In genomic region chr9:131583342-131583645, GRCh38 we compare ENCODE assay signal across 23 cellular contexts. TPM values are rescaled to one million over a fixed set of nuclear protein-coding genes. Genes with fewer than 3 reads are reported as not detected.
DNase-seq lines count a peak whose midpoint lies in the region; ATAC-seq, FAIRE-seq and TF ChIP-seq lines count a peak whose summit lies in the region.
"Had no signal": no experiment of that assay in that cellular context is flagged by ENCODE, and none has a peak within 500 bp of the region (broad histone marks: within the 10 kb centered on the region; RNA-seq: fewer than 3 reads in every experiment).

No MANE protein-coding gene starts in this region.

- H3K4me1 ChIP-seq in Caco-2 = no peaks in the 10 kb centered on the region
- H3K4me1 ChIP-seq in H1 (replicated peaks in 1 of 4; ENCODE audit: control insufficient read depth in 3 of 4, insufficient read depth in 4 of 4, low read length in 3 of 4) = no peaks in the 10 kb centered on the region
- H3K4me1 ChIP-seq in osteoblast (ENCODE audit: insufficient read depth, low read length) = no peaks in the 10 kb centered on the region
- peaks cover 0 to 4% of the 10 kb centered on the region in 2 experiments; a peak in 1 of 4 replicates for H3K4me1 ChIP-seq in SK-N-SH (ENCODE audit: control insufficient read depth in 1 of 2, insufficient read depth in 2 of 2, low read depth in 1 of 2, low read length in 1 of 2)
- H3K4me1 ChIP-seq: A549 had no signal

- H3F3A ChIP-seq in SK-N-SH (replicated peaks; ENCODE audit: insufficient read depth) = no peaks in the 10 kb centered on the region

- no peak overlapping the region for H2BK5ac ChIP-seq in H1 (ENCODE audit: low read depth, low read length)

- no peak overlapping the region for H3K27ac ChIP-seq in H1 (ENCODE audit: low read depth, low read length)
- no peak overlapping the region for H3K27ac ChIP-seq in osteoblast (ENCODE audit: low read depth, low read length)
- no peak overlapping the region for H3K27ac ChIP-seq in SK-N-SH (ENCODE audit: low read depth in 2 of 2, low read length in 1 of 2)
- H3K27ac ChIP-seq in caudate nucleus (ENCODE audit: low read depth, low read length) = no peak overlapping the region
- H3K27ac ChIP-seq: A549 had no signal

- TF ChIP-seq EP300 in H1 (IDR thresholded peaks at IDR 0.05; ENCODE audit: borderline replicate concordance in 1 of 2, low read depth in 2 of 2, low read length in 2 of 2) (no peak), SK-N-SH (IDR thresholded peaks at IDR 0.05; ENCODE audit: borderline replicate concordance in 1 of 2, low read depth in 1 of 2, low read length in 1 of 2) (no peak)

- H3K79me1 ChIP-seq in H1 (ENCODE audit: low read depth, low read length) = no peaks in the 10 kb centered on the region

- H3K36me3 ChIP-seq in Caco-2 (ENCODE audit: control insufficient read depth, insufficient read depth, low read length) = peaks cover 7% of the 10 kb centered on the region
- peaks cover 2 to 10% (median 4%) of the 10 kb centered on the region in 4 experiments; a peak in 6 of 8 replicates for H3K36me3 ChIP-seq in H1 (ENCODE audit: control insufficient read depth in 2 of 4, insufficient read depth in 4 of 4, low read length in 3 of 4)
- peaks cover 26% of the 10 kb centered on the region for H3K36me3 ChIP-seq in osteoblast (ENCODE audit: insufficient read depth, low read length)
- peaks cover 5 to 43% of the 10 kb centered on the region in 2 experiments for H3K36me3 ChIP-seq in SK-N-SH (replicated peaks in 1 of 2; ENCODE audit: control insufficient read depth in 1 of 2, insufficient read depth in 2 of 2, low read length in 1 of 2)

- no TSS peak for BruUV-seq in Caco-2 (replicated peaks; lab: Mats Ljungman, UMichigan)

- H3K9me3 ChIP-seq in Caco-2 (no peaks in the 10 kb centered on the region), H1 (ENCODE audit: insufficient read depth in 2 of 2, low read depth in 1 of 2, low read length in 1 of 2) (no peaks in the 10 kb centered on the region), osteoblast (ENCODE audit: low read depth, low read length) (no peaks in the 10 kb centered on the region), SK-N-SH (no peaks in the 10 kb centered on the region)
- H3K9me3 ChIP-seq: A549 had no signal

- no peak for FAIRE-seq in H1 (lab: Jason Lieb, UNC)
- FAIRE-seq: A549, HTR-8/SVneo, K562 had no signal

- no peak overlapping the region for H3K9ac ChIP-seq in H1 (replicated peaks in 1 of 4; ENCODE audit: extremely low read depth in 1 of 4, low read depth in 3 of 4, low read length in 3 of 4)
- no peak overlapping the region for H3K9ac ChIP-seq in SK-N-SH

- peak overlapping the region; percentile 56 for H3K27ac Mint-ChIP-seq in activated CD8-positive, alpha-beta memory T cell treated with anti-CD3 and anti-CD28 coated beads, Interleukin-2, amount 10 ng/mL, durations not matched to agents 7 days and 5 days
- H3K27ac Mint-ChIP-seq in Caco-2 (ENCODE audit: unreplicated experiment) = peak overlapping the region; percentile 49
- H3K27ac Mint-ChIP-seq: HFFc6 had no signal

- H3K23me2 ChIP-seq in H1 (ENCODE audit: low read depth, low read length) = no peaks in the 10 kb centered on the region

- no peaks in the 10 kb centered on the region for H3K27me3 Mint-ChIP-seq in activated CD8-positive, alpha-beta memory T cell treated with anti-CD3 and anti-CD28 coated beads, Interleukin-2, amount 10 ng/mL, durations not matched to agents 7 days and 5 days
- no peaks in the 10 kb centered on the region for H3K27me3 Mint-ChIP-seq in Caco-2 (ENCODE audit: insufficient read depth, unreplicated experiment)

- H3K23ac ChIP-seq in H1 (ENCODE audit: insufficient read length) = no peak overlapping the region

- no peak overlapping the region for H2BK12ac ChIP-seq in H1 (ENCODE audit: low read depth, low read length)

- no peak overlapping the region for H2BK20ac ChIP-seq in H1 (ENCODE audit: low read length)

- H4K91ac ChIP-seq in H1 (replicated peaks; ENCODE audit: insufficient read length, low read length) = no peak overlapping the region

- H2AK5ac ChIP-seq in H1 (ENCODE audit: low read depth, low read length) = no peak overlapping the region

- H3K4me3 Mint-ChIP-seq in activated CD8-positive, alpha-beta memory T cell treated with anti-CD3 and anti-CD28 coated beads, Interleukin-2, amount 10 ng/mL, durations not matched to agents 7 days and 5 days = no peak overlapping the region
- H3K4me3 Mint-ChIP-seq in Caco-2 (ENCODE audit: unreplicated experiment) = no peak overlapping the region
- H3K4me3 Mint-ChIP-seq: CD14-positive monocyte, HFFc6 had no signal

- no peak for TF ChIP-seq CTCF in Caco-2 (IDR thresholded peaks at IDR 0.05; ENCODE audit: insufficient read depth in 1 of 2, low read depth in 1 of 2, low read length in 1 of 2, severe bottlenecking in 1 of 2, unreplicated experiment in 1 of 2)
- TF ChIP-seq CTCF in H1 (IDR thresholded peaks at IDR 0.05; ENCODE audit: control extremely low read depth in 1 of 3, insufficient read depth in 1 of 3, low read depth in 1 of 3, low read length in 3 of 3) = no peak
- no peak for TF ChIP-seq CTCF in osteoblast (IDR thresholded peaks at IDR 0.05; ENCODE audit: extremely low read depth, low read depth, low read length)
- TF ChIP-seq CTCF in SK-N-SH (IDR thresholded peaks at IDR 0.05) = no peak

- H2BK120ac ChIP-seq in H1 (replicated peaks; ENCODE audit: low read depth, low read length) = no peak overlapping the region

- ATAC-seq in activated CD8-positive, alpha-beta memory T cell treated with anti-CD3 and anti-CD28 coated beads, Interleukin-2, amount 10 ng/mL, durations not matched to agents 7 days and 5 days = no peak
- ATAC-seq: K562 had no signal

- peaks cover 0 to 3% of the 10 kb centered on the region in 2 experiments for H4K20me1 ChIP-seq in H1 (replicated peaks in 1 of 2; ENCODE audit: control insufficient read depth in 1 of 2, insufficient read depth in 2 of 2, low read length in 2 of 2)
- no peaks in the 10 kb centered on the region for H4K20me1 ChIP-seq in osteoblast (ENCODE audit: insufficient read depth, low read length)
- no peaks in the 10 kb centered on the region for H4K20me1 ChIP-seq in SK-N-SH (ENCODE audit: insufficient read depth)

- H3K27me3 ChIP-seq in Caco-2 (replicated peaks; ENCODE audit: control insufficient read depth, insufficient read depth, low read length) (no peaks in the 10 kb centered on the region), H1 (replicated peaks in 1 of 4; ENCODE audit: control insufficient read depth in 3 of 4, extremely low read depth in 1 of 4, insufficient read depth in 3 of 4, low read length in 3 of 4) (no peaks in the 10 kb centered on the region), osteoblast (ENCODE audit: insufficient read depth, low read length) (no peaks in the 10 kb centered on the region), SK-N-SH (ENCODE audit: insufficient read depth) (no peaks in the 10 kb centered on the region)

- H3K4me2 ChIP-seq in H1 (ENCODE audit: insufficient read depth in 1 of 2, low read depth in 2 of 2, low read length in 2 of 2) = no peak overlapping the region
- H3K4me2 ChIP-seq in osteoblast (ENCODE audit: insufficient read depth, low read length) = no peak overlapping the region
- H3K4me2 ChIP-seq in SK-N-SH = no peak overlapping the region
- H3K4me2 ChIP-seq: A549 had no signal

- no peak overlapping the region for H3K18ac ChIP-seq in H1 (ENCODE audit: extremely low read depth, low read length)

- 0 out of 2 replicates have a peak overlapping the region, but pooled peaks have one; percentile 46 for H4K8ac ChIP-seq in H1 (ENCODE audit: extremely low read depth, insufficient read depth, low read length)

- H3K4ac ChIP-seq in H1 (replicated peaks; ENCODE audit: insufficient read length, low read depth, low read length) = no peak overlapping the region

- no peaks in the 10 kb centered on the region for H3K79me2 ChIP-seq in H1 (ENCODE audit: control insufficient read depth in 1 of 2, insufficient read depth in 2 of 2, low read length in 2 of 2)
- H3K79me2 ChIP-seq in osteoblast (ENCODE audit: insufficient read depth, low read length) = no peaks in the 10 kb centered on the region
- no peaks in the 10 kb centered on the region for H3K79me2 ChIP-seq in SK-N-SH (ENCODE audit: insufficient read depth)

- TF ChIP-seq RAD21 in H1 (IDR thresholded peaks at IDR 0.05 in 1 of 2, conservative IDR thresholded peaks at IDR 0.05 in 1 of 2; ENCODE audit: low read depth in 2 of 2, low read length in 2 of 2) (no peak), SK-N-SH (IDR thresholded peaks at IDR 0.05; ENCODE audit: low read length) (no peak)

- no peak overlapping the region for H2AFZ ChIP-seq in H1 (ENCODE audit: low read length)
- no peak overlapping the region for H2AFZ ChIP-seq in osteoblast (ENCODE audit: low read length)
- no peak overlapping the region for H2AFZ ChIP-seq in SK-N-SH (ENCODE audit: low read depth)

- intact Hi-C loops in Caco-2 (cut with micrococcal nuclease; ENCODE audit: unreplicated experiment) = no loop called here

- no peaks in the 10 kb centered on the region for H3K9me2 ChIP-seq in SK-N-SH

- no peak overlapping the region for H2BK15ac ChIP-seq in H1 (ENCODE audit: low read length)

- H3K56ac ChIP-seq in H1 (replicated peaks; ENCODE audit: insufficient read length, low read depth, low read length) = no peak overlapping the region

- no peak for TF ChIP-seq POLR2A in H1 (IDR thresholded peaks at IDR 0.05; ENCODE audit: control extremely low read depth in 1 of 2, low read depth in 2 of 2, low read length in 2 of 2)

- H3K4me1 Mint-ChIP-seq in activated CD8-positive, alpha-beta memory T cell treated with anti-CD3 and anti-CD28 coated beads, Interleukin-2, amount 10 ng/mL, durations not matched to agents 7 days and 5 days = peaks cover 54% of the 10 kb centered on the region
- H3K4me1 Mint-ChIP-seq in Caco-2 (ENCODE audit: low read depth, unreplicated experiment) = no peaks in the 10 kb centered on the region

- H3K4me3 ChIP-seq in Caco-2 (ENCODE audit: low read depth, low read length) (no peak overlapping the region), H1 (ENCODE audit: extremely low read depth in 1 of 4, insufficient read depth in 2 of 4, low read depth in 3 of 4, low read length in 4 of 4) (no peak overlapping the region), osteoblast (ENCODE audit: insufficient read depth, low read length) (no peak overlapping the region), SK-N-SH (ENCODE audit: low read depth in 2 of 2, low read length in 1 of 2) (no peak overlapping the region)
- H3K4me3 ChIP-seq: A549, K562 had no signal

- CTCF ChIA-PET in activated CD8-positive, alpha-beta memory T cell treated with anti-CD3 and anti-CD28 coated beads, Interleukin-2, amount 10 ng/mL, durations not matched to agents 7 days and 5 days (lab: Charles Lee) = no interaction called here
- CTCF ChIA-PET in Caco-2 (lab: Charles Lee) (no interaction called here), H1 (lab: Charles Lee; ENCODE audit: partially characterized antibody) (no interaction called here), SK-N-SH (lab: Yijun Ruan, JAX) (no interaction called here)

- 97% methylated on average over 5 of the region's 5 CpGs; no CpG with 5 or more reads in 1 of the 2 experiments for WGBS in H1 (ENCODE audit: extremely low coverage in 1 of 2, insufficient coverage in 1 of 2, insufficient read length in 1 of 2, insufficient replicate concordance in 2 of 2, low coverage in 1 of 2, low lambda C conversion rate in 2 of 2, missing lambda C conversion rate in 1 of 2), 2 experiments
- 40% methylated on average over 1 of the region's 5 CpGs for WGBS in SK-N-SH (ENCODE audit: low lambda C conversion rate)

- H3K36me3 Mint-ChIP-seq in activated CD8-positive, alpha-beta memory T cell treated with anti-CD3 and anti-CD28 coated beads, Interleukin-2, amount 10 ng/mL, durations not matched to agents 7 days and 5 days = peaks cover 50% of the 10 kb centered on the region
- peaks cover 69% of the 10 kb centered on the region for H3K36me3 Mint-ChIP-seq in Caco-2 (ENCODE audit: insufficient read depth, unreplicated experiment)

- POLR2A ChIA-PET in Caco-2 (lab: Charles Lee) = no interaction called here
- POLR2A ChIA-PET in H1 (lab: Charles Lee; ENCODE audit: partially characterized antibody) = no interaction called here
- POLR2A ChIA-PET in SK-N-SH (lab: Yijun Ruan, JAX) = no interaction called here

- DNase-seq in activated CD8-positive, alpha-beta memory T cell treated with anti-CD3 and anti-CD28 coated beads, Interleukin-2, amount 10 ng/mL, durations not matched to agents 7 days and 5 days = no peak
- DNase-seq in activated CD8-positive, alpha-beta memory T cell treated with anti-CD3 and anti-CD28 coated beads, Interleukin-2, amount 50 U/mL, for 48 hours = no peak
- DNase-seq in Caco-2 (no peak), H1 (ENCODE audit: low read depth in 1 of 2, low spot score in 2 of 2) (no peak), osteoblast (ENCODE audit: insufficient read length, low spot score, missing footprints) (peak; percentile 17), NCI-H128 (lab: John Stamatoyannopoulos, UW; ENCODE audit: unreplicated experiment) (no peak), SK-N-SH (no peak), caudate nucleus (lab: John Stamatoyannopoulos, UW) (no peak)
- DNase-seq: GF-D8; GOT3; HFFc6; NCI-H1048; NCI-H1694; NCI-H2107; NCI-H226; NCI-H526 treated with DMSO at 0.1 percent for 48 hours; NK-92 treated with Interleukin-12 subunit alpha and Interleukin-12 subunit beta, amount 100 ng/mL, for 24 hours; OCI-M1; RPMI8226 had no signal

- no peak overlapping the region for H3K14ac ChIP-seq in H1 (ENCODE audit: insufficient read length)

- no peak overlapping the region for H4K5ac ChIP-seq in H1 (ENCODE audit: insufficient read length, low read depth, low read length)

- H3K9me3 Mint-ChIP-seq in activated CD8-positive, alpha-beta memory T cell treated with anti-CD3 and anti-CD28 coated beads, Interleukin-2, amount 10 ng/mL, durations not matched to agents 7 days and 5 days (ENCODE audit: low read depth) = no peaks in the 10 kb centered on the region
- H3K9me3 Mint-ChIP-seq in Caco-2 (ENCODE audit: unreplicated experiment) = no peaks in the 10 kb centered on the region
- H3K9me3 Mint-ChIP-seq: CD14-positive monocyte, HFFc6 had no signal

RNA-seq across cellular contexts. Expression of gene PRRT1B, which starts 38.0 kb away (rescaled TPM):
- not detected for total RNA-seq in activated CD8-positive, alpha-beta memory T cell treated with anti-CD3 and anti-CD28 coated beads, Interleukin-2, amount 10 ng/mL, durations not matched to agents 7 days and 5 days
- total RNA-seq in Caco-2 (2022) = 5.0 and 6.5 TPM in 2 replicates
- 1.1 and 1.2 TPM in 2 replicates for total RNA-seq in H1 (2021; fragmentation: NEBNext Ultra II Directional; extraction: Animal tissue kit (Norgen Biotek cat#: 25700))
- polyA plus RNA-seq in H1 (2011; rRNA removed) = 0.30 and 0.71 TPM in 2 replicates
- polyA plus RNA-seq in H1 (2011; cell fraction: cytosol; rRNA removed) = 0.61 TPM
- polyA plus RNA-seq in H1 (2011; cell fraction: nucleus; rRNA removed) = 0.93 TPM
- polyA plus RNA-seq in H1 (2012, experiment 1 of 2) = 0.29 to 0.64 TPM (median 0.51 TPM) in 4 replicates
- 0.35 TPM for polyA plus RNA-seq in H1 (2012, experiment 2 of 2)
- polyA plus RNA-seq in H1 (2013, experiment 1 of 2) = 0.41 TPM
- polyA plus RNA-seq in H1 (2013, experiment 2 of 2) = 0.37 TPM
- polyA minus RNA-seq in H1 (2011; rRNA and poly(A)+ RNA removed) = 0.19 and 0.34 TPM in 2 replicates
- polyA minus RNA-seq in H1 (2011; cell fraction: cytosol; rRNA and poly(A)+ RNA removed) = not detected
- 1.00 TPM for polyA minus RNA-seq in H1 (2011; cell fraction: nucleus; rRNA and poly(A)+ RNA removed)
- not detected in 2 replicates for total RNA-seq in osteoblast
- polyA plus RNA-seq in SK-N-SH (2012; rRNA removed) = not detected in 2 replicates
- polyA plus RNA-seq in SK-N-SH (2012; cell fraction: cytosol; rRNA removed) = not detected in 2 replicates
- polyA plus RNA-seq in SK-N-SH (2012; cell fraction: nucleus; rRNA removed) = not detected in 2 replicates
- total RNA-seq: HFFc6, K562 had no signal
- polyA plus RNA-seq: CD14-positive monocyte, K562 had no signal

RNA-seq across cellular contexts. Expression of gene UCK1, which starts 52.2 kb away (rescaled TPM):
- total RNA-seq in activated CD8-positive, alpha-beta memory T cell treated with anti-CD3 and anti-CD28 coated beads, Interleukin-2, amount 10 ng/mL, durations not matched to agents 7 days and 5 days = 10 to 100 TPM; 26.1 to 29.6 TPM
- total RNA-seq in Caco-2 (2022) = 24.9 and 25.7 TPM in 2 replicates
- 35.1 and 36.2 TPM in 2 replicates for total RNA-seq in H1 (2021; fragmentation: NEBNext Ultra II Directional; extraction: Animal tissue kit (Norgen Biotek cat#: 25700))
- polyA plus RNA-seq in H1 (2011; rRNA removed) = 42.0 and 47.0 TPM in 2 replicates
- polyA plus RNA-seq in H1 (2011; cell fraction: cytosol; rRNA removed) = 43.9 TPM
- 55.2 TPM for polyA plus RNA-seq in H1 (2011; cell fraction: nucleus; rRNA removed)
- polyA plus RNA-seq in H1 (2012, experiment 1 of 2) = 27.7 to 42.8 TPM (median 39.0 TPM) in 4 replicates
- 37.9 TPM for polyA plus RNA-seq in H1 (2012, experiment 2 of 2)
- polyA plus RNA-seq in H1 (2013, experiment 1 of 2) = 18.6 TPM
- polyA plus RNA-seq in H1 (2013, experiment 2 of 2) = 19.0 TPM
- polyA minus RNA-seq in H1 (2011; rRNA and poly(A)+ RNA removed) = 26.7 and 27.2 TPM in 2 replicates
- 35.4 TPM for polyA minus RNA-seq in H1 (2011; cell fraction: cytosol; rRNA and poly(A)+ RNA removed)
- 34.5 TPM for polyA minus RNA-seq in H1 (2011; cell fraction: nucleus; rRNA and poly(A)+ RNA removed)
- 19.5 and 22.4 TPM in 2 replicates for total RNA-seq in osteoblast
- 30.9 and 32.9 TPM in 2 replicates for polyA plus RNA-seq in SK-N-SH (2012; rRNA removed)
- polyA plus RNA-seq in SK-N-SH (2012; cell fraction: cytosol; rRNA removed) = 22.3 and 28.0 TPM in 2 replicates
- polyA plus RNA-seq in SK-N-SH (2012; cell fraction: nucleus; rRNA removed) = 52.0 TPM in 2 replicates
